1 cellular context compared by ENCODE assay signal in the genomic region with DNA sequence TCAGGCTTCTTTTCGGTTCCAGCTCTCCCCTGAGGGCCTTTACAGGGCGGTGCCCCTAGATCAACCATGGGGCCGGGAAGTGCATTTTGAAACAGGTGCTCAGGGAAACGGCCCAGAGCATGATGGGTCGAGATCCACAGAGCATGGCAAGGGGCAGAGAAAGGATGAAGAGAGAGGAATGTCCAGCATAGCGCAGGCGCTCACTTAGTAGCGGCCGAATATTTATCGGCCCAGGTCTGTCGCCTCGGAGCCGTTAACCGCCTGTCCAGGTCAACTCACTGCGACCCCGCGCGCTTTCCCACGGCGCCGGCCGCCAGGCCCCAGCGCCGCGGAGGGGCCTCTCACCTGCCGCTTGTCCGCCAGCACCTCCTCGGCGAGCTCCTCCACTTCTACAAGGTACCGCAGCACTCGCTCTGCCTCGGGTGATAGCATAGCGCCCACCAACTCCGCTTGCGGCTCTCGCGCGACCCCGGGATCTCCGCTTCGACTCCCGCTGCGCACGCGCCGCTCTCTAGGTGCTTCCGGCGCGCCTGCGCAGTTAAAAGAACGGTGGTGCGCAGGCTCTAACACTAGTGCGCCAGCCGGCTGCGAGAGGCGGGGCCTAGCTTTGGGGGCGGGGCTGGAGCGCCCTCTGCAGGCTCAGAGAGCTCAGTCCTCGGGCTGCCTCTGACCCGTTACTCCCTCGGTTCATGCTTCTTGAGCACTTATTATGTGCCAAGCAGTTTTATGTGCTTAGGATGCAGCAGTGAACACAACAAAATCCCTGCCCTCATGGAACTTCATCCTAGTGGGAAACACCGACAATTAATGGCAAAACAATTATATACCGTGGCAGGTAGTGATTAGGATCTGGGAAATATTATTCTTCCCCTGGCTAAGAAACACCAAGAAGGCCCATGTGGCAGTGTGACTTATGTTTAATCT.
A peak's percentile ranks its signal among the peaks of the same experiment; 100 is the strongest.
TF ChIP-seq lines count a peak whose summit lies in the region.

TSS of gene PDRG1 (minus strand) at position 517 of the 924 bp plus-strand sequence. CDS start at position 432, 85 bp downstream.

TF ChIP-seq in HepG2, 621 proteins besides CTCF, POLR2A, EP300 and RAD21 (continued from another document and continues in another):
- TF ChIP-seq, protein P1, sequence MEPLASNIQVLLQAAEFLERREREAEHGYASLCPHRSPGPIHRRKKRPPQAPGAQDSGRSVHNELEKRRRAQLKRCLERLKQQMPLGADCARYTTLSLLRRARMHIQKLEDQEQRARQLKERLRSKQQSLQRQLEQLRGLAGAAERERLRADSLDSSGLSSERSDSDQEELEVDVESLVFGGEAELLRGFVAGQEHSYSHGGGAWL (CRISPR knock-in tag; IDR thresholded peaks at IDR 0.05): peak; percentile 95
- TF ChIP-seq CAMTA2 (CRISPR knock-in tag; IDR thresholded peaks at IDR 0.05; ENCODE audit: borderline replicate concordance) (peak; percentile 82; the same call in 1 of the 2 replicates), RFX5 (IDR thresholded peaks at IDR 0.05; ENCODE audit: low read depth, low read length) (peak; percentile 31; the same call in 1 of the 2 replicates), BHLHE40 (IDR thresholded peaks at IDR 0.05; ENCODE audit: low read length) (peak; percentile 61), ZNF530 (CRISPR knock-in tag; IDR thresholded peaks at IDR 0.05; ENCODE audit: low read depth) (no peak), ZNF737 (CRISPR knock-in tag; IDR thresholded peaks at IDR 0.05; ENCODE audit: borderline replicate concordance) (peak; percentile 80; the same call in 1 of the 2 replicates), DNMT1 (CRISPR knock-in tag; IDR thresholded peaks at IDR 0.05) (peak; percentile 90), ZNF3 (CRISPR knock-in tag; IDR thresholded peaks at IDR 0.05) (peak; percentile 91), GPBP1L1 (CRISPR knock-in tag; IDR thresholded peaks at IDR 0.05) (no peak), MEIS2 (CRISPR knock-in tag; IDR thresholded peaks at IDR 0.05) (peak; percentile 94), FOXA3 (CRISPR knock-in tag; IDR thresholded peaks at IDR 0.05) (peak; percentile 46; the same call in 1 of the 2 replicates), TBL1XR1 (IDR thresholded peaks at IDR 0.05; ENCODE audit: borderline replicate concordance, low read length, partially characterized antibody) (peak; percentile 79), NFKB2 (CRISPR knock-in tag; IDR thresholded peaks at IDR 0.05; ENCODE audit: borderline replicate concordance) (peak; percentile 99), ZNF33B (CRISPR knock-in tag; IDR thresholded peaks at IDR 0.05) (peak; percentile 98), ZNF552 (CRISPR knock-in tag; IDR thresholded peaks at IDR 0.05; ENCODE audit: borderline replicate concordance) (peak; percentile 90; the same call in 1 of the 2 replicates), TAF15 (IDR thresholded peaks at IDR 0.05; ENCODE audit: low read depth, low read length, poor library complexity, severe bottlenecking) (peak; percentile 97), ZZZ3 (CRISPR knock-in tag; IDR thresholded peaks at IDR 0.05; ENCODE audit: borderline replicate concordance) (no peak; the same call in 1 of the 2 replicates), NR2C2 (CRISPR knock-in tag; IDR thresholded peaks at IDR 0.05; ENCODE audit: borderline replicate concordance) (peak; percentile 54; the same call in 1 of the 2 replicates), MYNN (CRISPR knock-in tag; IDR thresholded peaks at IDR 0.05; ENCODE audit: low read depth) (peak; percentile 71; the same call in 1 of the 2 replicates), IKZF4 (CRISPR knock-in tag; IDR thresholded peaks at IDR 0.05; ENCODE audit: borderline replicate concordance, low read depth, not compliant biosample characterization) (peak; percentile 94), HNRNPH1 (optimal IDR thresholded peaks at IDR 0.05; ENCODE audit: low read depth, low read length) (no peak), ZSCAN12 (CRISPR knock-in tag; IDR thresholded peaks at IDR 0.05) (peak; percentile 93; the same call in 1 of the 2 replicates), PHF21A (CRISPR knock-in tag; IDR thresholded peaks at IDR 0.05) (peak; percentile 64; the same call in 1 of the 2 replicates), NRL (CRISPR knock-in tag; IDR thresholded peaks at IDR 0.05; ENCODE audit: borderline replicate concordance) (peak; percentile 95), ZNF850 (CRISPR knock-in tag; conservative IDR thresholded peaks at IDR 0.05) (no peak), SAFB2 (CRISPR knock-in tag; IDR thresholded peaks at IDR 0.05; ENCODE audit: borderline replicate concordance, low read depth) (no peak; the same call in 1 of the 2 replicates), ZNF274 (CRISPR knock-in tag; IDR thresholded peaks at IDR 0.05) (peak; percentile 99), HOXD1 (CRISPR knock-in tag; IDR thresholded peaks at IDR 0.05) (peak; percentile 91), DR1 (CRISPR knock-in tag; IDR thresholded peaks at IDR 0.05) (peak; percentile 96), TOPORS (CRISPR knock-in tag; IDR thresholded peaks at IDR 0.05) (peak; percentile 58), ZNF816 (CRISPR knock-in tag; IDR thresholded peaks at IDR 0.05; ENCODE audit: borderline replicate concordance) (no peak)
- TF ChIP-seq, protein P2, sequence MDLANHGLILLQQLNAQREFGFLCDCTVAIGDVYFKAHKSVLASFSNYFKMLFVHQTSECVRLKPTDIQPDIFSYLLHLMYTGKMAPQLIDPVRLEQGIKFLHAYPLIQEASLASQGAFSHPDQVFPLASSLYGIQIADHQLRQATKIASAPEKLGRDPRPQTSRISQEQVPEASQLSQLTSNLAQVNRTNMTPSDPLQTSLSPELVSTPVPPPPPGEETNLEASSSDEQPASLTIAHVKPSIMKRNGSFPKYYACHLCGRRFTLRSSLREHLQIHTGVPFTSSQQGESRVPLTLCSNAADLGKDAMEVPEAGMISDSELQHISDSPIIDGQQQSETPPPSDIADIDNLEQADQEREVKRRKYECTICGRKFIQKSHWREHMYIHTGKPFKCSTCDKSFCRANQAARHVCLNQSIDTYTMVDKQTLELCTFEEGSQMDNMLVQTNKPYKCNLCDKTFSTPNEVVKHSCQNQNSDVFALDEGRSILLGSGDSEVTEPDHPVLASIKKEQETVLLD (CRISPR knock-in tag; IDR thresholded peaks at IDR 0.05; ENCODE audit: low read depth): peak; percentile 70; the same call in 1 of the 2 replicates
- TF ChIP-seq, protein P3, sequence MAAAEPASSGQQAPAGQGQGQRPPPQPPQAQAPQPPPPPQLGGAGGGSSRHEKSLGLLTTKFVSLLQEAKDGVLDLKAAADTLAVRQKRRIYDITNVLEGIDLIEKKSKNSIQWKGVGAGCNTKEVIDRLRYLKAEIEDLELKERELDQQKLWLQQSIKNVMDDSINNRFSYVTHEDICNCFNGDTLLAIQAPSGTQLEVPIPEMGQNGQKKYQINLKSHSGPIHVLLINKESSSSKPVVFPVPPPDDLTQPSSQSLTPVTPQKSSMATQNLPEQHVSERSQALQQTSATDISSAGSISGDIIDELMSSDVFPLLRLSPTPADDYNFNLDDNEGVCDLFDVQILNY (CRISPR knock-in tag; conservative IDR thresholded peaks at IDR 0.05): no peak; the same call in 1 of the 2 replicates
- TF ChIP-seq, protein P4, sequence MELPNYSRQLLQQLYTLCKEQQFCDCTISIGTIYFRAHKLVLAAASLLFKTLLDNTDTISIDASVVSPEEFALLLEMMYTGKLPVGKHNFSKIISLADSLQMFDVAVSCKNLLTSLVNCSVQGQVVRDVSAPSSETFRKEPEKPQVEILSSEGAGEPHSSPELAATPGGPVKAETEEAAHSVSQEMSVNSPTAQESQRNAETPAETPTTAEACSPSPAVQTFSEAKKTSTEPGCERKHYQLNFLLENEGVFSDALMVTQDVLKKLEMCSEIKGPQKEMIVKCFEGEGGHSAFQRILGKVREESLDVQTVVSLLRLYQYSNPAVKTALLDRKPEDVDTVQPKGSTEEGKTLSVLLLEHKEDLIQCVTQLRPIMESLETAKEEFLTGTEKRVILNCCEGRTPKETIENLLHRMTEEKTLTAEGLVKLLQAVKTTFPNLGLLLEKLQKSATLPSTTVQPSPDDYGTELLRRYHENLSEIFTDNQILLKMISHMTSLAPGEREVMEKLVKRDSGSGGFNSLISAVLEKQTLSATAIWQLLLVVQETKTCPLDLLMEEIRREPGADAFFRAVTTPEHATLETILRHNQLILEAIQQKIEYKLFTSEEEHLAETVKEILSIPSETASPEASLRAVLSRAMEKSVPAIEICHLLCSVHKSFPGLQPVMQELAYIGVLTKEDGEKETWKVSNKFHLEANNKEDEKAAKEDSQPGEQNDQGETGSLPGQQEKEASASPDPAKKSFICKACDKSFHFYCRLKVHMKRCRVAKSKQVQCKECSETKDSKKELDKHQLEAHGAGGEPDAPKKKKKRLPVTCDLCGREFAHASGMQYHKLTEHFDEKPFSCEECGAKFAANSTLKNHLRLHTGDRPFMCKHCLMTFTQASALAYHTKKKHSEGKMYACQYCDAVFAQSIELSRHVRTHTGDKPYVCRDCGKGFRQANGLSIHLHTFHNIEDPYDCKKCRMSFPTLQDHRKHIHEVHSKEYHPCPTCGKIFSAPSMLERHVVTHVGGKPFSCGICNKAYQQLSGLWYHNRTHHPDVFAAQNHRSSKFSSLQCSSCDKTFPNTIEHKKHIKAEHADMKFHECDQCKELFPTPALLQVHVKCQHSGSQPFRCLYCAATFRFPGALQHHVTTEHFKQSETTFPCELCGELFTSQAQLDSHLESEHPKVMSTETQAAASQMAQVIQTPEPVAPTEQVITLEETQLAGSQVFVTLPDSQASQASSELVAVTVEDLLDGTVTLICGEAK (IDR thresholded peaks at IDR 0.05): 0 out of 2 replicates have a peak, but pooled peaks have one; percentile 20
- TF ChIP-seq, protein P4 (CRISPR knock-in tag; IDR thresholded peaks at IDR 0.05): peak; percentile 77
- TF ChIP-seq, protein P5, sequence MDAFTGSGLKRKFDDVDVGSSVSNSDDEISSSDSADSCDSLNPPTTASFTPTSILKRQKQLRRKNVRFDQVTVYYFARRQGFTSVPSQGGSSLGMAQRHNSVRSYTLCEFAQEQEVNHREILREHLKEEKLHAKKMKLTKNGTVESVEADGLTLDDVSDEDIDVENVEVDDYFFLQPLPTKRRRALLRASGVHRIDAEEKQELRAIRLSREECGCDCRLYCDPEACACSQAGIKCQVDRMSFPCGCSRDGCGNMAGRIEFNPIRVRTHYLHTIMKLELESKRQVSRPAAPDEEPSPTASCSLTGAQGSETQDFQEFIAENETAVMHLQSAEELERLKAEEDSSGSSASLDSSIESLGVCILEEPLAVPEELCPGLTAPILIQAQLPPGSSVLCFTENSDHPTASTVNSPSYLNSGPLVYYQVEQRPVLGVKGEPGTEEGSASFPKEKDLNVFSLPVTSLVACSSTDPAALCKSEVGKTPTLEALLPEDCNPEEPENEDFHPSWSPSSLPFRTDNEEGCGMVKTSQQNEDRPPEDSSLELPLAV (CRISPR knock-in tag; conservative IDR thresholded peaks at IDR 0.05; ENCODE audit: low read depth): no peak
- TF ChIP-seq, protein P6, sequence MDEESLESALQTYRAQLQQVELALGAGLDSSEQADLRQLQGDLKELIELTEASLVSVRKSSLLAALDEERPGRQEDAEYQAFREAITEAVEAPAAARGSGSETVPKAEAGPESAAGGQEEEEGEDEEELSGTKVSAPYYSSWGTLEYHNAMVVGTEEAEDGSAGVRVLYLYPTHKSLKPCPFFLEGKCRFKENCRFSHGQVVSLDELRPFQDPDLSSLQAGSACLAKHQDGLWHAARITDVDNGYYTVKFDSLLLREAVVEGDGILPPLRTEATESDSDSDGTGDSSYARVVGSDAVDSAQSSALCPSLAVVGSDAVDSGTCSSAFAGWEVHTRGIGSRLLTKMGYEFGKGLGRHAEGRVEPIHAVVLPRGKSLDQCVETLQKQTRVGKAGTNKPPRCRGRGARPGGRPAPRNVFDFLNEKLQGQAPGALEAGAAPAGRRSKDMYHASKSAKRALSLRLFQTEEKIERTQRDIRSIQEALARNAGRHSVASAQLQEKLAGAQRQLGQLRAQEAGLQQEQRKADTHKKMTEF (CRISPR knock-in tag; IDR thresholded peaks at IDR 0.05): peak; percentile 94
